In genomic region chr2:230007931-230008707, GRCh38 we compare ENCODE assay signal across 8 cellular contexts.
A peak's percentile ranks its signal among the peaks of the same experiment; 100 is the strongest.
DNase-seq lines count a peak whose midpoint lies in the region; ATAC-seq and TF ChIP-seq lines count a peak whose summit lies in the region.

No MANE protein-coding gene starts in this region.

- TF ChIP-seq CTCF in GM12864 (IDR thresholded peaks at IDR 0.05; ENCODE audit: low read depth, low read length, missing control alignments) (peak; percentile 68), fibroblast of the aortic adventitia (IDR thresholded peaks at IDR 0.05; ENCODE audit: insufficient read depth, low read length) (peak; percentile 75), neural progenitor cell (IDR thresholded peaks at IDR 0.05) (peak; percentile 94)

- H3K36me3 ChIP-seq in neural progenitor cell = no peaks in the 10 kb centered on the region

- H3K27me3 Mint-ChIP-seq in activated T-helper 1 cell treated with anti-CD3 and anti-CD28 coated beads, Interleukin-12 subunit alpha, Interleukin-12 subunit beta, Interleukin-2, Interleukin-4 antibody, amounts not matched to agents 30 ng/mL and 10 ng/mL and 1 ng/mL, durations not matched to agents 14 hours and 24 hours and 36 hours (ENCODE audit: insufficient read depth) = no peaks in the 10 kb centered on the region
- no peaks in the 10 kb centered on the region for H3K27me3 Mint-ChIP-seq in neural progenitor cell (ENCODE audit: insufficient read depth, low read depth)

- H3K4me3 ChIP-seq in GM12864 (ENCODE audit: low read depth, low read length) = no peak overlapping the region
- peak overlapping the region; percentile 3 for H3K4me3 ChIP-seq in fibroblast of the aortic adventitia (ENCODE audit: low read depth, low read length)
- no peak overlapping the region for H3K4me3 ChIP-seq in neural progenitor cell

- H4K20me1 ChIP-seq in neural progenitor cell (ENCODE audit: low read depth) = no peaks in the 10 kb centered on the region

- H3F3A ChIP-seq in neural progenitor cell (ENCODE audit: low read depth) = no peaks in the 10 kb centered on the region

- H3K27me3 ChIP-seq in neural progenitor cell = no peaks in the 10 kb centered on the region

- ATAC-seq in stimulated activated naive CD8-positive, alpha-beta T cell treated with anti-CD3 and anti-CD28 coated beads, Interleukin-15, Interleukin-2, amounts not matched to agents 100 U/mL and 50 U/mL, for 24 hours = no peak
- no peak for ATAC-seq in HG02885 (IDR thresholded peaks at IDR 0.05; ENCODE audit: poor library complexity, unreplicated experiment)

- H2AFZ ChIP-seq in neural progenitor cell (replicated peaks) = no peak overlapping the region

- no peaks in the 10 kb centered on the region for H3K9me3 ChIP-seq in neural progenitor cell (ENCODE audit: low read depth)

- H3K4me1 Mint-ChIP-seq in activated T-helper 1 cell treated with anti-CD3 and anti-CD28 coated beads, Interleukin-12 subunit alpha, Interleukin-12 subunit beta, Interleukin-2, Interleukin-4 antibody, amounts not matched to agents 30 ng/mL and 10 ng/mL and 1 ng/mL, durations not matched to agents 14 hours and 24 hours and 36 hours (ENCODE audit: low read depth) = peaks cover 11% of the 10 kb centered on the region
- H3K4me1 Mint-ChIP-seq in neural progenitor cell = peaks cover 8% of the 10 kb centered on the region

- H3K4me2 ChIP-seq in neural progenitor cell = no peak overlapping the region

- H3K9ac ChIP-seq in neural progenitor cell = no peak overlapping the region

- no peak overlapping the region for H3K4me3 Mint-ChIP-seq in activated T-helper 1 cell treated with anti-CD3 and anti-CD28 coated beads, Interleukin-12 subunit alpha, Interleukin-12 subunit beta, Interleukin-2, Interleukin-4 antibody, amounts not matched to agents 30 ng/mL and 10 ng/mL and 1 ng/mL, durations not matched to agents 14 hours and 24 hours and 36 hours
- no peak overlapping the region for H3K4me3 Mint-ChIP-seq in neural progenitor cell

- no peaks in the 10 kb centered on the region for H3K4me1 ChIP-seq in neural progenitor cell

- intact Hi-C loops in activated T-helper 1 cell treated with anti-CD3 and anti-CD28 coated beads, Interleukin-12 subunit alpha, Interleukin-12 subunit beta, Interleukin-2, Interleukin-4 antibody, amounts not matched to agents 30 ng/mL and 10 ng/mL and 1 ng/mL, durations not matched to agents 14 hours and 24 hours and 36 hours (cut with micrococcal nuclease) = loop anchor here (1.0 to 10.0 kb wide), 6 partner anchors 60 to 789 kb away; partner anchors contain the start of genes CAB39 and SLC16A14

- no peaks in the 10 kb centered on the region for H3K79me2 ChIP-seq in neural progenitor cell (ENCODE audit: low read depth)

- DNase-seq in GM12864 (ENCODE audit: low read depth) = peak; percentile 40
- DNase-seq in KG1 (lab: John Stamatoyannopoulos, UW) = peak; percentile 64
- DNase-seq in RPMI8226 = peak; percentile 69
- peak; percentile 66 for DNase-seq in activated T-helper 1 cell treated with anti-CD3 and anti-CD28 coated beads, Interleukin-12 subunit alpha, Interleukin-12 subunit beta, Interleukin-2, Interleukin-4 antibody, amounts not matched to agents 30 ng/mL and 10 ng/mL and 1 ng/mL, durations not matched to agents 14 hours and 24 hours and 36 hours (ENCODE audit: low spot score)
- DNase-seq in fibroblast of the aortic adventitia (ENCODE audit: low read depth) = peak; percentile 88
- DNase-seq in neural progenitor cell (ENCODE audit: low spot score) = peak; percentile 70
- peak; percentile 90 for DNase-seq in stimulated activated naive CD8-positive, alpha-beta T cell treated with anti-CD3 and anti-CD28 coated beads, Interleukin-15, Interleukin-2, amounts not matched to agents 100 U/mL and 50 U/mL, for 24 hours

- no peaks in the 10 kb centered on the region for H3K9me3 Mint-ChIP-seq in activated T-helper 1 cell treated with anti-CD3 and anti-CD28 coated beads, Interleukin-12 subunit alpha, Interleukin-12 subunit beta, Interleukin-2, Interleukin-4 antibody, amounts not matched to agents 30 ng/mL and 10 ng/mL and 1 ng/mL, durations not matched to agents 14 hours and 24 hours and 36 hours
- no peaks in the 10 kb centered on the region for H3K9me3 Mint-ChIP-seq in neural progenitor cell

- H3K27ac ChIP-seq in neural progenitor cell = no peak overlapping the region

- peaks cover 2% of the 10 kb centered on the region for H3K36me3 Mint-ChIP-seq in activated T-helper 1 cell treated with anti-CD3 and anti-CD28 coated beads, Interleukin-12 subunit alpha, Interleukin-12 subunit beta, Interleukin-2, Interleukin-4 antibody, amounts not matched to agents 30 ng/mL and 10 ng/mL and 1 ng/mL, durations not matched to agents 14 hours and 24 hours and 36 hours (ENCODE audit: low read depth)
- peaks cover 8% of the 10 kb centered on the region for H3K36me3 Mint-ChIP-seq in neural progenitor cell

- no peak overlapping the region for H3K27ac Mint-ChIP-seq in activated T-helper 1 cell treated with anti-CD3 and anti-CD28 coated beads, Interleukin-12 subunit alpha, Interleukin-12 subunit beta, Interleukin-2, Interleukin-4 antibody, amounts not matched to agents 30 ng/mL and 10 ng/mL and 1 ng/mL, durations not matched to agents 14 hours and 24 hours and 36 hours
- no peak overlapping the region for H3K27ac Mint-ChIP-seq in neural progenitor cell

Comparison
In these comparisons a context has a peak if more than half of its experiments do, and no peak if none do; other contexts are left out.
1. DNase-seq: peak in every context shown above with its lines; median percentile 90 in stimulated activated naive CD8-positive, alpha-beta T cell treated with anti-CD3 and anti-CD28 coated beads, Interleukin-15, Interleukin-2, amounts not matched to agents 100 U/mL and 50 U/mL, for 24 hours; 88 in fibroblast of the aortic adventitia; 70 in neural progenitor cell; 69 in RPMI8226; 66 in activated T-helper 1 cell treated with anti-CD3 and anti-CD28 coated beads, Interleukin-12 subunit alpha, Interleukin-12 subunit beta, Interleukin-2, Interleukin-4 antibody, amounts not matched to agents 30 ng/mL and 10 ng/mL and 1 ng/mL, durations not matched to agents 14 hours and 24 hours and 36 hours; 64 in KG1; 40 in GM12864.